ENCODE assay signal across 8 cellular contexts in genomic region chr10:62528441-62528840, GRCh38.
DNase-seq lines count a peak whose midpoint lies in the region; ATAC-seq lines count a peak whose summit lies in the region.

No MANE protein-coding gene starts in this region.

- peaks cover 2 to 6% (median 2%) of the 10 kb centered on the region in 3 donors for H3K27me3 Mint-ChIP-seq in immature natural killer cell (ENCODE audit: low read depth in 3 of 3)

- H3K9me3 Mint-ChIP-seq in immature natural killer cell, result peaks cover 2 to 13% (median 8%) of the 10 kb centered on the region in 6 donors

- DNase-seq in M059J (ENCODE audit: low read depth) (peak; percentile 9), immature natural killer cell (peak; percentile 42 to 55 (median 53)), NCI-H82 (lab: John Stamatoyannopoulos, UW) (no peak), HuH-7.5 (ENCODE audit: low spot score) (no peak), left cardiac atrium (no peak), NCI-H2227 treated with DMSO at 0.1 percent for 48 hours (lab: John Stamatoyannopoulos, UW) (no peak)

- H3K36me3 Mint-ChIP-seq in immature natural killer cell, result peaks cover 7 to 8% (median 8%) of the 10 kb centered on the region in 3 donors

- peaks cover 41 to 44% of the 10 kb centered on the region in 2 donors for H3K4me1 Mint-ChIP-seq in immature natural killer cell

- intact Hi-C loops in left cardiac atrium (cut with DNase I), result no loop called here

- H3K27ac Mint-ChIP-seq in immature natural killer cell, result peak overlapping the region; percentile 35 to 83 (median 80)

- H3K4me3 Mint-ChIP-seq in immature natural killer cell, result peak overlapping the region; percentile 55 to 80 (median 76)

- ATAC-seq in GM18868 (IDR thresholded peaks at IDR 0.05; ENCODE audit: unreplicated experiment), result peak; percentile 88
- peak; percentile 92 for ATAC-seq in HG02623 (IDR thresholded peaks at IDR 0.05; ENCODE audit: unreplicated experiment)
- no peak for ATAC-seq in left cardiac atrium

Comparison
In these comparisons a context has a peak if more than half of its experiments do, and no peak if none do; other contexts are left out.
1. ATAC-seq: peak in GM18868 (single experiment) and HG02623 (single experiment); none in left cardiac atrium (0 of 2).
2. DNase-seq: peak in M059J (single experiment) and immature natural killer cell (3 of 3); none in NCI-H82 (single experiment), HuH-7.5 (single experiment), left cardiac atrium (single experiment) and NCI-H2227 treated with DMSO at 0.1 percent for 48 hours (single experiment).